Comparison of ENCODE assay signal across 8 cellular contexts in the genomic region with DNA sequence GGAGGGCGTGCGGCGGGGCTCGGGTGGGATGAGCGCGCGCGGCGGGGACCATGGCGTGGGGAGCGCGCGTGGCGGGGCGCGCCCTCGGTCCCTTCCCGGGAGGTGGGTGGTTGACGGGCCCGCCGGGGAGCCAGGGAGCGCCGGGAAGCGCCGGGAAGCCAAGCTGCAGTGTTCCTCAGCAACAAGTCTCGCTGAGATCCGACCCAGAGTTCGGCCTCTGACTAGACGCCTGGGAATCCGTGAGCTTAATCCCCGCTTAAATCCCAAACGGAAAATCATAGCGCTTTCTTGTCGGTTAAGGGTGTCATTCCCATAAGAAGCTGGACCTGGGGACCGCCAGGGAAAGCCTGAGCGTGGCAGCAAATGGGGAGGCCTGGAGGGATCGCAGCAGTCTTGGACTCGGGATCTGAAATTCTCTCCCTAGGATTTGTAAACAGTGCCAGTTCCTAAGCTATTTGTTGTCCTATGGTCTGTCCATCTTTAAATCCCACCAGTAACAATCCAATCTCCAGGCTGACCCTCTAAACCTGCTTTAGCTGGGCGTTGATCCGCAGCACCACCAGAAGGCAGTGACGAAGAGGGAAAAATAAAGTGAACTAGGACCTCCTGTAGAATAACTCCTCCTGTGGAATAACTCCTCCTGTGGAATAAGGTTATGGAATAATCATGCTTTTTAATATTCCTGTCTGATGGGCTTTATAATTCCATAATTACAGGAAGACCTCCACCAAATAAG. TPM values are rescaled to one million over a fixed set of nuclear protein-coding genes. Genes with fewer than 3 reads are reported as not detected.
DNase-seq lines count a peak whose midpoint lies in the region; ATAC-seq and TF ChIP-seq lines count a peak whose summit lies in the region.

No MANE protein-coding gene starts in this region.

- no peaks in the 10 kb centered on the region for H3K36me3 Mint-ChIP-seq in activated naive CD4-positive, alpha-beta T cell treated with anti-CD3 and anti-CD28 coated beads, Interleukin-2, amount 50 U/mL, for 24 hours
- H3K36me3 Mint-ChIP-seq in activated naive CD4-positive, alpha-beta T cell treated with anti-CD3 and anti-CD28 coated beads, Interleukin-2, amount 50 U/mL, for 72 hours = no peaks in the 10 kb centered on the region
- H3K36me3 Mint-ChIP-seq in activated CD8-positive, alpha-beta T cell treated with anti-CD3 and anti-CD28 coated beads for 36 hours (ENCODE audit: low read depth) = peaks cover 1% of the 10 kb centered on the region
- H3K36me3 Mint-ChIP-seq in glutamatergic neuron (ENCODE audit: unreplicated experiment) (no peaks in the 10 kb centered on the region), osteocyte (ENCODE audit: unreplicated experiment) (peaks cover 3% of the 10 kb centered on the region)

- DNase-seq in activated naive CD4-positive, alpha-beta T cell treated with anti-CD3 and anti-CD28 coated beads, Interleukin-2, amount 50 U/mL, for 72 hours (ENCODE audit: low spot score in 2 of 2) = no peak
- DNase-seq in Kasumi-1 (lab: John Stamatoyannopoulos, UW) = peak; percentile 62 to 72
- DNase-seq in activated CD8-positive, alpha-beta T cell treated with anti-CD3 and anti-CD28 coated beads for 36 hours = no peak
- peak; percentile 22 for DNase-seq in glutamatergic neuron
- no peak for DNase-seq in osteocyte (ENCODE audit: extremely low spot score, unreplicated experiment)
- DNase-seq in NOMO-1 treated with dmso at 0.1 percent for 144 hours (lab: John Stamatoyannopoulos, UW; ENCODE audit: unreplicated experiment) = no peak
- DNase-seq in stimulated activated naive CD4-positive, alpha-beta T cell treated with Interleukin-2 at 50 U/mL for 16 hours (lab: John Stamatoyannopoulos, UW) = no peak

- ATAC-seq in activated naive CD4-positive, alpha-beta T cell treated with anti-CD3 and anti-CD28 coated beads, Interleukin-2, amount 50 U/mL, for 72 hours = no peak
- ATAC-seq in activated CD8-positive, alpha-beta T cell treated with anti-CD3 and anti-CD28 coated beads for 36 hours = no peak

- H3K9me3 Mint-ChIP-seq in activated naive CD4-positive, alpha-beta T cell treated with anti-CD3 and anti-CD28 coated beads, Interleukin-2, amount 50 U/mL, for 24 hours = no peaks in the 10 kb centered on the region
- no peaks in the 10 kb centered on the region for H3K9me3 Mint-ChIP-seq in activated naive CD4-positive, alpha-beta T cell treated with anti-CD3 and anti-CD28 coated beads, Interleukin-2, amount 50 U/mL, for 72 hours
- no peaks in the 10 kb centered on the region for H3K9me3 Mint-ChIP-seq in activated CD8-positive, alpha-beta T cell treated with anti-CD3 and anti-CD28 coated beads for 36 hours
- peaks cover 4% of the 10 kb centered on the region for H3K9me3 Mint-ChIP-seq in glutamatergic neuron (ENCODE audit: unreplicated experiment)
- H3K9me3 Mint-ChIP-seq in osteocyte (ENCODE audit: unreplicated experiment) = no peaks in the 10 kb centered on the region

- CTCF ChIA-PET in activated CD8-positive, alpha-beta T cell treated with anti-CD3 and anti-CD28 coated beads for 36 hours (lab: Charles Lee) = interaction anchor here (0.6 to 2.6 kb wide), 8 partner anchors 8 to 251 kb away, joined by 3 to 14 read pairs (median 4); no protein-coding TSS in a partner anchor

- H3K4me1 Mint-ChIP-seq in activated naive CD4-positive, alpha-beta T cell treated with anti-CD3 and anti-CD28 coated beads, Interleukin-2, amount 50 U/mL, for 24 hours = peaks cover 27% of the 10 kb centered on the region
- peaks cover 22% of the 10 kb centered on the region for H3K4me1 Mint-ChIP-seq in activated CD8-positive, alpha-beta T cell treated with anti-CD3 and anti-CD28 coated beads for 36 hours (ENCODE audit: low read depth)
- H3K4me1 Mint-ChIP-seq in glutamatergic neuron (ENCODE audit: low read depth, unreplicated experiment) (no peaks in the 10 kb centered on the region), osteocyte (ENCODE audit: unreplicated experiment) (peaks cover 40% of the 10 kb centered on the region)

- peaks cover 2% of the 10 kb centered on the region for H3K27me3 Mint-ChIP-seq in activated naive CD4-positive, alpha-beta T cell treated with anti-CD3 and anti-CD28 coated beads, Interleukin-2, amount 50 U/mL, for 24 hours
- peaks cover 21% of the 10 kb centered on the region for H3K27me3 Mint-ChIP-seq in activated CD8-positive, alpha-beta T cell treated with anti-CD3 and anti-CD28 coated beads for 36 hours
- H3K27me3 Mint-ChIP-seq in glutamatergic neuron (ENCODE audit: unreplicated experiment) (peaks cover 3% of the 10 kb centered on the region), osteocyte (ENCODE audit: unreplicated experiment) (no peaks in the 10 kb centered on the region)

- intact Hi-C loops in activated CD8-positive, alpha-beta T cell treated with anti-CD3 and anti-CD28 coated beads for 36 hours (cut with micrococcal nuclease) = loop anchor here (5.0 kb wide), 1 partner anchor 48 kb away; no protein-coding TSS in a partner anchor

- POLR2A ChIA-PET in activated CD8-positive, alpha-beta T cell treated with anti-CD3 and anti-CD28 coated beads for 36 hours (lab: Charles Lee) = interaction anchor here (0.8 to 1.3 kb wide), 3 partner anchors 46 to 587 kb away, joined by 3 read pairs; no protein-coding TSS in a partner anchor

- TF ChIP-seq CTCF in activated CD8-positive, alpha-beta T cell treated with anti-CD3 and anti-CD28 coated beads for 36 hours (IDR thresholded peaks at IDR 0.05) = no peak
- TF ChIP-seq CTCF in glutamatergic neuron (IDR thresholded peaks at IDR 0.05; ENCODE audit: partially characterized antibody, unreplicated experiment) (no peak), osteocyte (IDR thresholded peaks at IDR 0.05) (peak; percentile 32)

- peak overlapping the region; percentile 82 for H3K4me3 Mint-ChIP-seq in activated naive CD4-positive, alpha-beta T cell treated with anti-CD3 and anti-CD28 coated beads, Interleukin-2, amount 50 U/mL, for 24 hours
- H3K4me3 Mint-ChIP-seq in activated CD8-positive, alpha-beta T cell treated with anti-CD3 and anti-CD28 coated beads for 36 hours = peak overlapping the region; percentile 71
- H3K4me3 Mint-ChIP-seq in glutamatergic neuron (ENCODE audit: unreplicated experiment) (peak overlapping the region; percentile 87), osteocyte (ENCODE audit: unreplicated experiment) (peak overlapping the region; percentile 86)

- H3K27ac Mint-ChIP-seq in activated naive CD4-positive, alpha-beta T cell treated with anti-CD3 and anti-CD28 coated beads, Interleukin-2, amount 50 U/mL, for 24 hours = no peak overlapping the region
- H3K27ac Mint-ChIP-seq in activated naive CD4-positive, alpha-beta T cell treated with anti-CD3 and anti-CD28 coated beads, Interleukin-2, amount 50 U/mL, for 72 hours = peak overlapping the region in 1 of 2 donors; percentile 53
- no peak overlapping the region for H3K27ac Mint-ChIP-seq in activated CD8-positive, alpha-beta T cell treated with anti-CD3 and anti-CD28 coated beads for 36 hours
- H3K27ac Mint-ChIP-seq in glutamatergic neuron (ENCODE audit: unreplicated experiment) (no peak overlapping the region), osteocyte (ENCODE audit: unreplicated experiment) (peak overlapping the region; percentile 96)

RNA-seq across cellular contexts. Expression of gene NEDD4, which starts 0.6 kb away (rescaled TPM):
- 10 to 100 TPM; 14.8 to 15.0 TPM for total RNA-seq in activated naive CD4-positive, alpha-beta T cell treated with anti-CD3 and anti-CD28 coated beads, Interleukin-2, amount 50 U/mL, for 72 hours
- total RNA-seq in activated CD8-positive, alpha-beta T cell treated with anti-CD3 and anti-CD28 coated beads for 36 hours = 10 to 100 TPM; 10.4 to 11.8 TPM
- 3.7 TPM for total RNA-seq in glutamatergic neuron (ENCODE audit: unreplicated experiment)
- 23.9 and 24.1 TPM in 2 replicates for total RNA-seq in osteocyte

Comparison
In these comparisons a context has a peak if more than half of its experiments do, and no peak if none do; other contexts are left out.
1. DNase-seq: peak in Kasumi-1 (2 of 2) and glutamatergic neuron (single experiment); none in activated naive CD4-positive, alpha-beta T cell treated with anti-CD3 and anti-CD28 coated beads, Interleukin-2, amount 50 U/mL, for 72 hours (0 of 2), activated CD8-positive, alpha-beta T cell treated with anti-CD3 and anti-CD28 coated beads for 36 hours (single experiment), osteocyte (single experiment), NOMO-1 treated with dmso at 0.1 percent for 144 hours (single experiment) and stimulated activated naive CD4-positive, alpha-beta T cell treated with Interleukin-2 at 50 U/mL for 16 hours (single experiment).
2. Peak in every context shown above with its lines, with median percentiles within 50 percentile points of each other: H3K4me3 Mint-ChIP-seq.